In genomic region chr11:68121067-68121899, GRCh38 we compare ENCODE assay signal across 8 cellular contexts. TPM values are rescaled to one million over a fixed set of nuclear protein-coding genes. Genes with fewer than 3 reads are reported as not detected.
DNase-seq lines count a peak whose midpoint lies in the region; ATAC-seq lines count a peak whose summit lies in the region.

Gene CHKA, minus strand, starts transcription at chr11:68121388. Its CDS starts 211 bp downstream, at chr11:68121177.

- H3K9ac ChIP-seq in HUES6 (ENCODE audit: low read length), result peak within 1 kb of the TSS; percentile 89

- peaks cover 7% of the 10 kb centered on the region for H3K36me3 ChIP-seq in HUES6 (ENCODE audit: control insufficient read depth, insufficient read depth, low read length)

- H3K27ac ChIP-seq in HUES6 (ENCODE audit: low read depth, low read length), result peak within 1 kb of the TSS; percentile 83

- ATAC-seq in GM21447 (IDR thresholded peaks at IDR 0.05; ENCODE audit: unreplicated experiment), result peak; percentile 75

- H3K4me3 ChIP-seq in HUES6 (ENCODE audit: low read depth, low read length) (peak within 1 kb of the TSS; percentile 86), mononuclear cell (ENCODE audit: low read length) (peak within 1 kb of the TSS; percentile 47)

- no peaks in the 10 kb centered on the region for H3K9me3 ChIP-seq in HUES6 (ENCODE audit: control insufficient read depth, insufficient read depth, low read depth, low read length)
- no peaks in the 10 kb centered on the region for H3K9me3 ChIP-seq in mononuclear cell (ENCODE audit: low read depth, low read length)

- DNase-seq in DMS 273 (lab: John Stamatoyannopoulos, UW; ENCODE audit: unreplicated experiment) (peak; percentile 94), OCI-M1 (lab: John Stamatoyannopoulos, UW) (peak; percentile 100), activated T-cell treated with anti-CD3 and anti-CD28 coated beads for 24 hours (ENCODE audit: low read depth) (peak; percentile 81), epidermal melanocyte (ENCODE audit: insufficient read length, low spot score) (peak; percentile 86)
- peak; percentile 85 to 90 for DNase-seq in stimulated activated CD8-positive, alpha-beta memory T cell treated with anti-CD3 and anti-CD28 coated beads, Interleukin-2, amount 100 ng/mL, for 48 hours (ENCODE audit: low read depth in 2 of 2)

- H3K27me3 ChIP-seq in HUES6 (ENCODE audit: control insufficient read depth, insufficient read depth, low read length) (no peaks in the 10 kb centered on the region), mononuclear cell (ENCODE audit: insufficient read depth, low read length) (no peaks in the 10 kb centered on the region)

- H3K4me1 ChIP-seq in HUES6 (ENCODE audit: control insufficient read depth, insufficient read depth, low read length), result peaks cover 52% of the 10 kb centered on the region
- peaks cover 36% of the 10 kb centered on the region for H3K4me1 ChIP-seq in mononuclear cell (ENCODE audit: insufficient read depth, low read length)

RNA-seq across cellular contexts. Expression of gene CHKA, which starts in this region (rescaled TPM):
- 23.1 TPM for total RNA-seq in mononuclear cell

Comparison
In these comparisons a context has a peak if more than half of its experiments do, and no peak if none do; other contexts are left out.
1. Peak in every context shown above with its lines: DNase-seq, ATAC-seq, H3K4me3 ChIP-seq and H3K27ac ChIP-seq.